In the genomic region with DNA sequence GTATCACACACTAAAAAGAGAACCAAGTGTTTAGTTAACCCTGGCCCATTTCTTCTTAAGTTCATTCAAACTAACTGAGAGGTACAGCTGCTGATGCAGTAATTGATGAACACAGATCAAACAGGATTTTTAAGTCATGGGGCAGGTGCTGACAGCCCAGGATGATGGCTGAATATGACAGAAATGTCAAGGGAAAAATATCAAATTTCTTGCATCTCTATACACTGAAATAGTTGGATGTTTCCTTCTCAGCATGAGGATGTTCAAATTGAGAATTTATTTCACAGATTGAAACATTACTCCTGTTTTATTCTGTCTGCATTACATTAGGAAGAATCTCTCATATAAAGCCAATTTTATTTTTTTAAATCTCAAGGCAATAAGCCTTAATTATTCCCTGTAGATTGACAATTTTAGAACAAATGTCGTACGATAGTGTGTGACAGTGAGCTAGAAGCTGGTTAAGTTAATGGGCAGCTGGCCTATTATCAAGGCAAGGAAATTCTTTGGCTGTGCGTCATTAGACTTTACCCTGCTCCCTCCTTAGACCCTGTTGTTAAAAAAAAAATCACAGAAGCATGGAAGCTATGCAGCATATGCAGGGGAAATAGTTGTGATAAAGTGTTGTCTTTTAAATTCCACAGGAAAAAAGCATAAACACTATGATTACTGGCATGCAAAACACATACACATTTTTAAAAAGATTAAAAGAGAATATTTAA, we compare ENCODE assay signal across 11 cellular contexts.
DNase-seq lines count a peak whose midpoint lies in the region; ATAC-seq, FAIRE-seq and TF ChIP-seq lines count a peak whose summit lies in the region.
"Had no signal": no experiment of that assay in that cellular context is flagged by ENCODE, and none has a peak within 500 bp of the region (broad histone marks: within the 10 kb centered on the region; RNA-seq: fewer than 3 reads in every experiment).

No MANE protein-coding gene starts in this region.

- no peaks in the 10 kb centered on the region for H3K9me3 Mint-ChIP-seq in glutamatergic neuron (ENCODE audit: unreplicated experiment)
- H3K9me3 Mint-ChIP-seq: T-helper 1 cell treated with Interleukin-12 subunit alpha and Interleukin-12 subunit beta and Interleukin-4 antibody, amounts not matched to agents 30 μg/mL and 1 μg/mL, for 36 hours had no signal

- H3K4me3 Mint-ChIP-seq in glutamatergic neuron (ENCODE audit: unreplicated experiment) = no peak overlapping the region
- H3K4me3 Mint-ChIP-seq: T-helper 1 cell treated with Interleukin-12 subunit alpha and Interleukin-12 subunit beta and Interleukin-4 antibody, amounts not matched to agents 30 μg/mL and 1 μg/mL, for 36 hours had no signal

- H3K27ac ChIP-seq in body of pancreas = no peak overlapping the region
- H3K27ac ChIP-seq: HL-60 had no signal

- FAIRE-seq in RCC 7860 (lab: Jason Lieb, UNC) = peak; percentile 95

- H3K4me3 ChIP-seq in skeletal muscle satellite cell (ENCODE audit: low read length) (no peak overlapping the region), body of pancreas (no peak overlapping the region)

- 73 to 75% methylated on average over 3 of the region's 3 CpGs for WGBS in body of pancreas, 2 donors

- H3K9ac ChIP-seq in skeletal muscle satellite cell (ENCODE audit: low read depth, low read length) = peak overlapping the region; percentile 35

- no peaks in the 10 kb centered on the region for H3K27me3 ChIP-seq in skeletal muscle satellite cell (ENCODE audit: control insufficient read depth, insufficient read depth, low read length)
- H3K27me3 ChIP-seq in body of pancreas = no peaks in the 10 kb centered on the region
- H3K27me3 ChIP-seq: BE2C had no signal

- no peak for ATAC-seq in body of pancreas

- peaks cover 12% of the 10 kb centered on the region for H3K4me1 Mint-ChIP-seq in glutamatergic neuron (ENCODE audit: low read depth, unreplicated experiment)

- DNase-seq in NCI-H1436 (lab: John Stamatoyannopoulos, UW) = peak; percentile 15
- DNase-seq in NCI-H1436 treated with DMSO at 0.1 percent for 48 hours (lab: John Stamatoyannopoulos, UW) = no peak
- DNase-seq in RCC 7860 (ENCODE audit: low spot score) = peak; percentile 74
- DNase-seq in glutamatergic neuron = no peak
- DNase-seq in nucleus accumbens (lab: John Stamatoyannopoulos, UW) = no peak
- DNase-seq in SKM-1 (lab: John Stamatoyannopoulos, UW; ENCODE audit: unreplicated experiment) = no peak
- no peak for DNase-seq in body of pancreas
- DNase-seq: BE2C had no signal

- TF ChIP-seq CTCF in glutamatergic neuron (IDR thresholded peaks at IDR 0.05; ENCODE audit: partially characterized antibody, unreplicated experiment) (no peak), body of pancreas (IDR thresholded peaks at IDR 0.05) (no peak)

- H3K4me2 ChIP-seq in skeletal muscle satellite cell (ENCODE audit: low read length) = peak overlapping the region; percentile 65

- H3K36me3 ChIP-seq in skeletal muscle satellite cell (ENCODE audit: insufficient read depth, low read length) (no peaks in the 10 kb centered on the region), body of pancreas (replicated peaks in 1 of 2; ENCODE audit: insufficient read depth in 1 of 2, low read depth in 2 of 2) (no peaks in the 10 kb centered on the region)
- H3K36me3 ChIP-seq: BE2C had no signal

- peaks cover 34% of the 10 kb centered on the region for H3K4me1 ChIP-seq in skeletal muscle satellite cell (ENCODE audit: control insufficient read depth, insufficient read depth, low read length)
- no peaks in the 10 kb centered on the region for H3K4me1 ChIP-seq in body of pancreas
- H3K4me1 ChIP-seq: BE2C had no signal

- TF ChIP-seq POLR2A in body of pancreas (IDR thresholded peaks at IDR 0.05) = no peak

- H3K36me3 Mint-ChIP-seq in glutamatergic neuron (ENCODE audit: unreplicated experiment) = no peaks in the 10 kb centered on the region

- no peaks in the 10 kb centered on the region for H3K27me3 Mint-ChIP-seq in glutamatergic neuron (ENCODE audit: unreplicated experiment)

- H3K27ac Mint-ChIP-seq in glutamatergic neuron (ENCODE audit: unreplicated experiment) = peak overlapping the region; percentile 80
- H3K27ac Mint-ChIP-seq: T-helper 1 cell treated with Interleukin-12 subunit alpha and Interleukin-12 subunit beta and Interleukin-4 antibody, amounts not matched to agents 30 μg/mL and 1 μg/mL, for 36 hours had no signal

- intact Hi-C loops in body of pancreas (cut with DNase I) = no loop called here

- H3K9me3 ChIP-seq in skeletal muscle satellite cell (replicated peaks; ENCODE audit: low read length) (no peaks in the 10 kb centered on the region), body of pancreas (no peaks in the 10 kb centered on the region)
- H3K9me3 ChIP-seq: BE2C had no signal

Comparison
In these comparisons a context has a peak if more than half of its experiments do, and no peak if none do; other contexts are left out.
1. DNase-seq: peak in NCI-H1436 (single experiment) and RCC 7860 (single experiment); none in NCI-H1436 treated with DMSO at 0.1 percent for 48 hours (single experiment), glutamatergic neuron (single experiment), nucleus accumbens (0 of 56), SKM-1 (single experiment) and body of pancreas (0 of 4).